In the genomic region with DNA sequence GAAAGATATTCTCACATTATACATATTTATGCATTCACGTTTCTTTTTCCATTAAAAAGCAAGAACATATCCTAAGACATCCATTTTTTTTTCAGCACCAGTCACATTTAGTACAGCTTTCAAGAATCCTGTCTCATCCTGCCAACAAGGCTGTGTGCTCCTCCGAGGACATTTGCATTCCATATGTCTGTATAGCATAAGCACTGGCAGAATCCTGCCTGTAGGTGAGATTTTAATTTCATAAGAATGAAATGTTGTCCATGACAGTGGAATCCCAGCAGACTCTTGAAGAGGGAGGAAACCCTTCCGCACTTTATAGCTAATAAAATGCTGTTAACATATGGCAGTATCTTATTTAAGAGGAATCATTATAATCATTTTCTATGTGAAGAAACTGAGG, we compare ENCODE assay signal across 21 cellular contexts.
"Had no signal": no experiment of that assay in that cellular context is flagged by ENCODE, and none has a peak within 500 bp of the region (broad histone marks: within the 10 kb centered on the region; RNA-seq: fewer than 3 reads in every experiment).

No MANE protein-coding gene starts in this region.

- H3K27ac Mint-ChIP-seq: effector memory CD8-positive, alpha-beta T cell; immature natural killer cell; memory B cell; nephron progenitor cell; stimulated activated naive B cell treated with anti-CD40 and anti-IgM and Interleukin-4, amounts not matched to agents 10 μg/mL and 1 μg/mL and 100 μg/mL, for 72 hours; stimulated activated naive CD8-positive, alpha-beta T cell treated with anti-CD3 and anti-CD28 coated beads, Interleukin-15, amount 100 ng/mL, for 72 hours had no signal

- H3K4me1 Mint-ChIP-seq: immature natural killer cell; memory B cell; stimulated activated naive B cell treated with anti-CD40 and anti-IgM and Interleukin-4, amounts not matched to agents 10 μg/mL and 1 μg/mL and 100 μg/mL, for 72 hours had no signal

- H3K27ac ChIP-seq: esophagus squamous epithelium, foreskin keratinocyte, lower lobe of right lung, neutrophil, skin epidermis, upper lobe of left lung had no signal

- H3K36me3 Mint-ChIP-seq: immature natural killer cell; memory B cell; mesothelial cell of epicardium; stimulated activated naive B cell treated with anti-CD40 and anti-IgM and Interleukin-4, amounts not matched to agents 10 μg/mL and 1 μg/mL and 100 μg/mL, for 72 hours had no signal

- H3K36me3 ChIP-seq: esophagus squamous epithelium, left ventricle myocardium inferior, lower lobe of right lung, neutrophil, sigmoid colon, upper lobe of left lung, vagina had no signal

- H3K9me3 ChIP-seq: esophagus squamous epithelium, left ventricle myocardium inferior, lower lobe of right lung, neutrophil, sigmoid colon, upper lobe of left lung, vagina had no signal

- ATAC-seq: effector memory CD8-positive, alpha-beta T cell; foreskin keratinocyte; lower lobe of right lung; stimulated activated naive B cell treated with anti-CD40 and anti-IgM and Interleukin-4, amounts not matched to agents 10 μg/mL and 1 μg/mL and 100 μg/mL, for 72 hours; stimulated activated naive CD8-positive, alpha-beta T cell treated with anti-CD3 and anti-CD28 coated beads, Interleukin-15, amount 100 ng/mL, for 72 hours had no signal

- H3K4me3 Mint-ChIP-seq: effector memory CD8-positive, alpha-beta T cell; immature natural killer cell; memory B cell; mesothelial cell of epicardium; nephron progenitor cell; stimulated activated naive B cell treated with anti-CD40 and anti-IgM and Interleukin-4, amounts not matched to agents 10 μg/mL and 1 μg/mL and 100 μg/mL, for 72 hours; stimulated activated naive CD8-positive, alpha-beta T cell treated with anti-CD3 and anti-CD28 coated beads, Interleukin-15, amount 100 ng/mL, for 72 hours had no signal

- H3K4me3 ChIP-seq: esophagus squamous epithelium, left ventricle myocardium inferior, lower lobe of right lung, sigmoid colon, skin epidermis, upper lobe of left lung, vagina had no signal

- H3K9me3 Mint-ChIP-seq: effector memory CD8-positive, alpha-beta T cell; immature natural killer cell; memory B cell; mesothelial cell of epicardium; nephron progenitor cell; stimulated activated naive B cell treated with anti-CD40 and anti-IgM and Interleukin-4, amounts not matched to agents 10 μg/mL and 1 μg/mL and 100 μg/mL, for 72 hours; stimulated activated naive CD8-positive, alpha-beta T cell treated with anti-CD3 and anti-CD28 coated beads, Interleukin-15, amount 100 ng/mL, for 72 hours had no signal

- H3K27me3 ChIP-seq: sigmoid colon, upper lobe of left lung, vagina had no signal

- DNase-seq: effector memory CD8-positive, alpha-beta T cell; esophagus squamous epithelium; immature natural killer cell; kidney; left cardiac atrium; lower lobe of right lung; nephron progenitor cell; posterior cingulate gyrus; sigmoid colon; stimulated activated CD4-positive, alpha-beta T cell treated with anti-CD3 and anti-CD28 coated beads, Interleukin-2, amount 100 ng/mL, for 24 hours; stimulated activated CD4-positive, alpha-beta T cell treated with anti-CD3 and anti-CD28 coated beads, Interleukin-4, amount 100 ng/mL, for 4 hours; stimulated activated naive B cell treated with anti-CD40 and anti-IgM and Interleukin-4, amounts not matched to agents 10 μg/mL and 1 μg/mL and 100 μg/mL, for 72 hours; stimulated activated naive CD8-positive, alpha-beta T cell treated with anti-CD3 and anti-CD28 coated beads, Interleukin-15, amount 100 ng/mL, for 72 hours; upper lobe of left lung had no signal
